In genomic region chr1:28135910-28136635, GRCh38 we compare ENCODE assay signal across 25 cellular contexts. TPM values are rescaled to one million over a fixed set of nuclear protein-coding genes. Genes with fewer than 3 reads are reported as not detected.
DNase-seq lines count a peak whose midpoint lies in the region; ATAC-seq and TF ChIP-seq lines count a peak whose summit lies in the region.
"Had no signal": no experiment of that assay in that cellular context is flagged by ENCODE, and none has a peak within 500 bp of the region (broad histone marks: within the 10 kb centered on the region; RNA-seq: fewer than 3 reads in every experiment).

No MANE protein-coding gene starts in this region.

- H3K27ac ChIP-seq in HL-60 (replicated peaks) = peak overlapping the region; percentile 83
- H3K27ac ChIP-seq: GM23248, right atrium auricular region, SK-N-MC had no signal

- H3K27ac Mint-ChIP-seq in CD14-positive monocyte (peak overlapping the region; percentile 92 to 99 (median 98)), activated B cell treated with CpG ODN at 0.5 μM for 24 hours (peak overlapping the region; percentile 74), memory B cell (peak overlapping the region; percentile 85)
- H3K27ac Mint-ChIP-seq: activated CD4-positive, alpha-beta T cell treated with anti-CD3 and anti-CD28 coated beads, Interleukin-2, amount 10 ng/mL, durations not matched to agents 7 days and 5 days; activated CD8-positive, alpha-beta memory T cell treated with anti-CD3 and anti-CD28 coated beads, Interleukin-2, amount 10 ng/mL, durations not matched to agents 7 days and 5 days; activated naive CD8-positive, alpha-beta T cell; CD4-positive, CD25-positive, alpha-beta regulatory T cell; HFFc6; type B pancreatic cell had no signal

- DNase-seq in CD14-positive monocyte (ENCODE audit: low spot score) (no peak), HL-60 (ENCODE audit: low read depth in 1 of 2, low spot score in 1 of 2) (no peak), activated B cell treated with CpG ODN at 0.5 μM for 24 hours (no peak), memory B cell (ENCODE audit: low spot score in 2 of 2) (no peak), DMS114 treated with DMSO at 0.1 percent for 48 hours (lab: John Stamatoyannopoulos, UW; ENCODE audit: unreplicated experiment) (no peak), middle frontal gyrus (ENCODE audit: extremely low spot score, low spot score) (no peak), Right ventricle myocardium inferior (ENCODE audit: missing footprints) (no peak), HuH-7 (ENCODE audit: low spot score) (no peak)
- DNase-seq: activated CD4-positive, alpha-beta T cell treated with anti-CD3 and anti-CD28 coated beads, Interleukin-2, amount 10 ng/mL, durations not matched to agents 7 days and 5 days; activated CD8-positive, alpha-beta memory T cell treated with anti-CD3 and anti-CD28 coated beads, Interleukin-2, amount 10 ng/mL, durations not matched to agents 7 days and 5 days; CD4-positive, CD25-positive, alpha-beta regulatory T cell; central memory CD4-positive, alpha-beta T cell; heart right ventricle; NCI-H1105 treated with DMSO at 0.1 percent for 48 hours; NCI-H2081 treated with DMSO at 0.1 percent for 48 hours; NCI-H446; nucleus accumbens; T-helper 2 cell had no signal

- H3K36me3 Mint-ChIP-seq in CD14-positive monocyte (peaks cover 2 to 6% of the 10 kb centered on the region in 2 donors), activated B cell treated with CpG ODN at 0.5 μM for 24 hours (ENCODE audit: low read depth) (no peaks in the 10 kb centered on the region), memory B cell (no peaks in the 10 kb centered on the region)
- H3K36me3 Mint-ChIP-seq: activated naive CD8-positive, alpha-beta T cell; type B pancreatic cell had no signal

- H3K9me3 Mint-ChIP-seq in CD14-positive monocyte (peaks cover 0 to 1% (median 0%) of the 10 kb centered on the region in 7 donors), activated B cell treated with CpG ODN at 0.5 μM for 24 hours (no peaks in the 10 kb centered on the region), memory B cell (no peaks in the 10 kb centered on the region)
- H3K9me3 Mint-ChIP-seq: HFFc6, type B pancreatic cell had no signal

- H3K27me3 Mint-ChIP-seq in CD14-positive monocyte (ENCODE audit: low read depth in 3 of 3) (peaks cover 0 to 1% (median 0%) of the 10 kb centered on the region in 3 donors), activated B cell treated with CpG ODN at 0.5 μM for 24 hours (no peaks in the 10 kb centered on the region), memory B cell (no peaks in the 10 kb centered on the region)
- H3K27me3 Mint-ChIP-seq: type B pancreatic cell had no signal

- H3K4me1 Mint-ChIP-seq in CD14-positive monocyte (peaks cover 82% of the 10 kb centered on the region), activated B cell treated with CpG ODN at 0.5 μM for 24 hours (peaks cover 63% of the 10 kb centered on the region), memory B cell (peaks cover 38% of the 10 kb centered on the region)
- H3K4me1 Mint-ChIP-seq: activated CD4-positive, alpha-beta T cell treated with anti-CD3 and anti-CD28 coated beads, Interleukin-2, amount 10 ng/mL, durations not matched to agents 7 days and 5 days; CD4-positive, CD25-positive, alpha-beta regulatory T cell had no signal

- POLR2A ChIA-PET in activated B cell treated with CpG ODN at 0.5 μM for 24 hours (lab: Charles Lee) = interaction anchor here (0.5 to 2.7 kb wide), 4 partner anchors 8 to 1639 kb away, joined by 3 to 9 read pairs (median 5); no protein-coding TSS in a partner anchor

- no peaks in the 10 kb centered on the region for H3K27me3 ChIP-seq in HL-60 (ENCODE audit: insufficient read depth, poor library complexity, severe bottlenecking)
- H3K27me3 ChIP-seq: heart right ventricle, right atrium auricular region had no signal

- no peak overlapping the region for H3K4me3 ChIP-seq in HL-60 (replicated peaks; ENCODE audit: insufficient read depth, low read length)
- H3K4me3 ChIP-seq: GM23248, heart right ventricle, right atrium auricular region, SK-N-MC had no signal

- intact Hi-C loops in CD14-positive monocyte (cut with micrococcal nuclease) = loop anchor here (5.0 kb wide), 2 partner anchors 36 to 44 kb away; no protein-coding TSS in a partner anchor
- intact Hi-C loops in activated B cell treated with CpG ODN at 0.5 μM for 24 hours (cut with micrococcal nuclease) = loop anchor here (1.0 to 2.0 kb wide), 4 partner anchors 8 to 45 kb away; partner anchors contain the start of gene PTAFR
- intact Hi-C loops in Right ventricle myocardium inferior (cut with DNase I) = no loop called here

- ATAC-seq in activated B cell treated with CpG ODN at 0.5 μM for 24 hours (ENCODE audit: low read depth) (no peak), memory B cell (ENCODE audit: low read depth) (no peak), Right ventricle myocardium inferior (no peak)
- ATAC-seq: activated CD8-positive, alpha-beta memory T cell treated with anti-CD3 and anti-CD28 coated beads, Interleukin-2, amount 10 ng/mL, durations not matched to agents 7 days and 5 days had no signal

- CTCF ChIA-PET in activated B cell treated with CpG ODN at 0.5 μM for 24 hours (lab: Charles Lee) = interaction anchor here (0.7 to 1.9 kb wide), 5 partner anchors 12 to 333 kb away, joined by 3 to 8 read pairs (median 4); no protein-coding TSS in a partner anchor

- H3K4me3 Mint-ChIP-seq in CD14-positive monocyte (peak overlapping the region in 1 of 2 donors; percentile 86), activated B cell treated with CpG ODN at 0.5 μM for 24 hours (peak overlapping the region; percentile 66), memory B cell (peak overlapping the region; percentile 51)
- H3K4me3 Mint-ChIP-seq: activated CD4-positive, alpha-beta T cell treated with anti-CD3 and anti-CD28 coated beads, Interleukin-2, amount 10 ng/mL, durations not matched to agents 7 days and 5 days; activated CD8-positive, alpha-beta memory T cell treated with anti-CD3 and anti-CD28 coated beads, Interleukin-2, amount 10 ng/mL, durations not matched to agents 7 days and 5 days; activated naive CD8-positive, alpha-beta T cell; CD4-positive, CD25-positive, alpha-beta regulatory T cell; HFFc6; type B pancreatic cell had no signal

- TF ChIP-seq CTCF in CD14-positive monocyte (IDR thresholded peaks at IDR 0.05) (no peak), HL-60 (IDR thresholded peaks at IDR 0.05; ENCODE audit: insufficient read depth, low read length) (no peak), activated B cell treated with CpG ODN at 0.5 μM for 24 hours (IDR thresholded peaks at IDR 0.05) (no peak)

RNA-seq across cellular contexts. Expression of gene PTAFR, which starts 40.4 kb away (rescaled TPM):
- polyA plus RNA-seq in CD14-positive monocyte = 100 to 1,000 TPM; 331 to 347 TPM
- total RNA-seq in activated B cell treated with CpG ODN at 0.5 μM for 24 hours (2.2 and 3.6 TPM in 2 replicates), Right ventricle myocardium inferior (2.7 TPM)
- total RNA-seq: GM23248, LHCN-M2 had no signal
- polyA plus RNA-seq: GM23248 had no signal

RNA-seq across cellular contexts. Expression of gene EYA3, which starts 47.7 kb away (rescaled TPM):
- 1 to 10 TPM; 3.3 to 3.7 TPM for polyA plus RNA-seq in CD14-positive monocyte
- total RNA-seq in activated B cell treated with CpG ODN at 0.5 μM for 24 hours = 26.7 and 31.0 TPM in 2 replicates
- total RNA-seq in Right ventricle myocardium inferior = 18.3 TPM
